ENCODE assay signal across 12 cellular contexts in the genomic region with DNA sequence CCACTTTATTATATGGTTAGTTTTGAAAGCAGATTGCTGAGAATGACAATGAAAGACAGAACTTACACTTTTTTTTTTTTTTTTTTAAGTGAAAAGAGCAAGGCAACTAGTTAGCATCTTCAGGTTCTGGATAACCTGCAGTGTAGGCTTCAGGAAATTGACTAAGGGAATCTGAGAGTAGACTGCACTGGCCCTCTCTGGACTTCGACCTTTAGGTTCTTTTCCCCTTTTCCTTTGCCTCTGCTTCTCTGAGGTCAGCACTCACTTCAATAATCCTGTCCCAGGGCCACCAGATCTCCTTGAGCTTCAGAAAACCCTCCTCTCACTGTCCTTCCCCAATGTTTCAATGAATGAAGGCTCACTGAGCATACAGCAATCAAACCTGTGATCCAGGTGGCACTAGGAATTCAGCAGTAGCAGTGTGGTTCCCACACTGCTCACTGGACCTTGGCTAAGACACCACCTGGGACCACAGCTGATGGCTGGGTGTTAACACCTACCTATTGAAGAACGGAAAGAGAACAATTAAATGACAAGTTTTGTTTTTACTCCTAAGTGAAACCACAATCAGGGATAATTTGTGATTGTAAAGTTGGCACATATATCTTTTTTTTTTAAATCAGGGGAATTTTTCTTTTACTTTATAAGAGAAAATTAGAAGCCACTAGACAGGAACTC.
DNase-seq lines count a peak whose midpoint lies in the region; ATAC-seq and TF ChIP-seq lines count a peak whose summit lies in the region.
"Had no signal": no experiment of that assay in that cellular context is flagged by ENCODE, and none has a peak within 500 bp of the region (broad histone marks: within the 10 kb centered on the region; RNA-seq: fewer than 3 reads in every experiment).

No MANE protein-coding gene starts in this region.

- intact Hi-C loops in Right ventricle myocardium superior (cut with DNase I) = no loop called here

- no peak overlapping the region for H2AFZ ChIP-seq in mesenchymal stem cell (ENCODE audit: low read depth, low read length)

- H3K18ac ChIP-seq in mesenchymal stem cell (ENCODE audit: low read depth in 1 of 2, low read length in 2 of 2) = peak overlapping the region; percentile 10 to 30

- H3K9ac ChIP-seq in mesenchymal stem cell (ENCODE audit: low read length) = peak overlapping the region; percentile 9

- H2BK15ac ChIP-seq in mesenchymal stem cell (ENCODE audit: low read depth, poor library complexity, severe bottlenecking) = no peak overlapping the region

- no peak overlapping the region for H3K23ac ChIP-seq in mesenchymal stem cell (ENCODE audit: low read length in 2 of 2)

- H3K79me1 ChIP-seq in mesenchymal stem cell (replicated peaks; ENCODE audit: low read length, poor library complexity, severe bottlenecking) = no peaks in the 10 kb centered on the region

- no peak overlapping the region for H2AK5ac ChIP-seq in mesenchymal stem cell (ENCODE audit: low read length, severe bottlenecking)

- H3K4ac ChIP-seq in mesenchymal stem cell (ENCODE audit: low read depth in 1 of 2, low read length in 2 of 2) = peak overlapping the region; percentile 0 to 94

- H3K9me3 ChIP-seq in mesenchymal stem cell (ENCODE audit: control insufficient read depth, low read length) = no peaks in the 10 kb centered on the region
- H3K9me3 ChIP-seq: thoracic aorta had no signal

- in situ Hi-C loops in GM13977 (cut with MboI; ENCODE audit: low pct_unique_long_range_greater_than_20kb, low sequenced_read_pairs, unreplicated experiment) = no loop called here

- H3K4me3 ChIP-seq in mesenchymal stem cell (ENCODE audit: insufficient read depth in 1 of 2, low read depth in 1 of 2, low read length in 2 of 2) = no peak overlapping the region
- H3K4me3 ChIP-seq: thoracic aorta had no signal

- DNase-seq in DMS53 (lab: John Stamatoyannopoulos, UW) (peak; percentile 30), DMS53 treated with DMSO at 0.1 percent for 48 hours (lab: John Stamatoyannopoulos, UW; ENCODE audit: unreplicated experiment) (no peak), mesenchymal stem cell (no peak), GM13977 (ENCODE audit: low spot score) (no peak), Right ventricle myocardium superior (no peak), GM20000 (ENCODE audit: low spot score) (no peak)
- DNase-seq: KG1, kidney had no signal

- no peak overlapping the region for H2BK5ac ChIP-seq in mesenchymal stem cell (ENCODE audit: low read depth, low read length, poor library complexity, severe bottlenecking)

- H3K27me3 ChIP-seq in mesenchymal stem cell (ENCODE audit: control insufficient read depth in 1 of 2, insufficient read depth in 1 of 2, low read length in 2 of 2) = no peaks in the 10 kb centered on the region

- TF ChIP-seq CTCF in GM13977 (IDR thresholded peaks at IDR 0.05; ENCODE audit: extremely low read depth, insufficient read depth, missing control alignments) = no peak
- TF ChIP-seq CTCF in GM20000 (IDR thresholded peaks at IDR 0.05; ENCODE audit: extremely low read depth, missing control alignments) = no peak

- WGBS in mesenchymal stem cell = 94% methylated on average over 1 of the region's 2 CpGs

- H4K8ac ChIP-seq in mesenchymal stem cell (ENCODE audit: low read length) = no peak overlapping the region

- H4K91ac ChIP-seq in mesenchymal stem cell (ENCODE audit: low read length) = peak overlapping the region; percentile 36

- no peaks in the 10 kb centered on the region for H3K36me3 ChIP-seq in mesenchymal stem cell (ENCODE audit: control insufficient read depth in 1 of 2, insufficient read depth in 2 of 2, low read depth in 1 of 2, low read length in 2 of 2)
- H3K36me3 ChIP-seq: thoracic aorta had no signal

- H3K4me2 ChIP-seq in mesenchymal stem cell (ENCODE audit: low read length, poor library complexity, severe bottlenecking) = no peak overlapping the region

- H2BK120ac ChIP-seq in mesenchymal stem cell (ENCODE audit: low read depth, low read length) = no peak overlapping the region

- H3K27ac ChIP-seq in mesenchymal stem cell (ENCODE audit: low read length, poor library complexity, severe bottlenecking) = no peak overlapping the region
- H3K27ac ChIP-seq: 22Rv1, thoracic aorta had no signal

- no peak overlapping the region for H3K14ac ChIP-seq in mesenchymal stem cell (ENCODE audit: low read length in 2 of 2)

- H3K4me1 ChIP-seq in mesenchymal stem cell (ENCODE audit: control insufficient read depth, insufficient read depth, low read depth, low read length) = no peaks in the 10 kb centered on the region

- H2BK12ac ChIP-seq in mesenchymal stem cell (ENCODE audit: low read length in 2 of 2) = peak overlapping the region; percentile 68 to 97

- ATAC-seq in GM21423 (IDR thresholded peaks at IDR 0.05; ENCODE audit: unreplicated experiment) (peak; percentile 72), HG03432 (IDR thresholded peaks at IDR 0.05; ENCODE audit: unreplicated experiment) (peak; percentile 78), Right ventricle myocardium superior (ENCODE audit: poor library complexity) (no peak)
